In genomic region chr6:119467478-119468081, GRCh38 we compare ENCODE assay signal across 11 cellular contexts.
DNase-seq lines count a peak whose midpoint lies in the region; ATAC-seq, FAIRE-seq and TF ChIP-seq lines count a peak whose summit lies in the region.
"Had no signal": no experiment of that assay in that cellular context is flagged by ENCODE, and none has a peak within 500 bp of the region (broad histone marks: within the 10 kb centered on the region; RNA-seq: fewer than 3 reads in every experiment).

No MANE protein-coding gene starts in this region.

- H3K9me3 ChIP-seq in H1 (ENCODE audit: insufficient read depth in 2 of 2, low read depth in 1 of 2, low read length in 1 of 2), result 0 out of 4 replicates have a peak, but pooled peaks cover 0 to 2% of the 10 kb centered on the region in 2 experiments

- no peak overlapping the region for H3K27ac ChIP-seq in H1 (ENCODE audit: low read depth, low read length)
- H3K27ac ChIP-seq: brain microvascular endothelial cell had no signal

- H3K4me3 ChIP-seq in H1 (ENCODE audit: extremely low read depth in 1 of 4, insufficient read depth in 2 of 4, low read depth in 3 of 4, low read length in 4 of 4), result no peak overlapping the region

- CTCF ChIA-PET in H1 (lab: Charles Lee; ENCODE audit: partially characterized antibody), result interaction anchor here (1.4 kb wide), 1 partner anchor 16 kb away, joined by 4 read pairs; no protein-coding TSS in a partner anchor

- no peak overlapping the region for H4K8ac ChIP-seq in H1 (ENCODE audit: extremely low read depth, insufficient read depth, low read length)

- H3K23ac ChIP-seq in H1 (ENCODE audit: insufficient read length), result no peak overlapping the region

- H4K5ac ChIP-seq in H1 (ENCODE audit: insufficient read length, low read depth, low read length), result no peak overlapping the region

- 0 out of 2 replicates have a peak overlapping the region, but pooled peaks have one; percentile 22 for H2AFZ ChIP-seq in H1 (ENCODE audit: low read length)

- no peaks in the 10 kb centered on the region for H3K79me1 ChIP-seq in H1 (ENCODE audit: low read depth, low read length)

- no peak for TF ChIP-seq CTCF in H1 (IDR thresholded peaks at IDR 0.05; ENCODE audit: control extremely low read depth in 1 of 3, insufficient read depth in 1 of 3, low read depth in 1 of 3, low read length in 3 of 3)

- H2BK120ac ChIP-seq in H1 (replicated peaks; ENCODE audit: low read depth, low read length), result no peak overlapping the region

- H3K27me3 ChIP-seq in H1 (replicated peaks in 1 of 4; ENCODE audit: control insufficient read depth in 3 of 4, extremely low read depth in 1 of 4, insufficient read depth in 3 of 4, low read length in 3 of 4), result no peaks in the 10 kb centered on the region
- H3K27me3 ChIP-seq: brain microvascular endothelial cell had no signal

- ATAC-seq in GM21786 (IDR thresholded peaks at IDR 0.05; ENCODE audit: unreplicated experiment), result no peak

- TF ChIP-seq RAD21 in H1 (IDR thresholded peaks at IDR 0.05 in 1 of 2, conservative IDR thresholded peaks at IDR 0.05 in 1 of 2; ENCODE audit: low read depth in 2 of 2, low read length in 2 of 2), result no peak

- H3K14ac ChIP-seq in H1 (ENCODE audit: insufficient read length), result no peak overlapping the region

- no peak overlapping the region for H2BK5ac ChIP-seq in H1 (ENCODE audit: low read depth, low read length)

- H3K4me1 ChIP-seq in H1 (replicated peaks in 1 of 4; ENCODE audit: control insufficient read depth in 3 of 4, insufficient read depth in 4 of 4, low read length in 3 of 4), result peaks cover 0 to 8% (median 0%) of the 10 kb centered on the region in 4 experiments; a peak in 1 of 7 replicates

- 96% methylated on average over 2 of the region's 2 CpGs; no CpG with 5 or more reads in 1 of the 2 experiments for WGBS in H1 (ENCODE audit: extremely low coverage in 1 of 2, insufficient coverage in 1 of 2, insufficient read length in 1 of 2, insufficient replicate concordance in 2 of 2, low coverage in 1 of 2, low lambda C conversion rate in 2 of 2, missing lambda C conversion rate in 1 of 2), 2 experiments

- no peaks in the 10 kb centered on the region for H3K23me2 ChIP-seq in H1 (ENCODE audit: low read depth, low read length)

- no peak for TF ChIP-seq EP300 in H1 (IDR thresholded peaks at IDR 0.05; ENCODE audit: borderline replicate concordance in 1 of 2, low read depth in 2 of 2, low read length in 2 of 2)

- no peaks in the 10 kb centered on the region for H3K79me2 ChIP-seq in H1 (ENCODE audit: control insufficient read depth in 1 of 2, insufficient read depth in 2 of 2, low read length in 2 of 2)

- no peak overlapping the region for H3K18ac ChIP-seq in H1 (ENCODE audit: extremely low read depth, low read length)

- H2AK5ac ChIP-seq in H1 (ENCODE audit: low read depth, low read length), result no peak overlapping the region

- H3K36me3 ChIP-seq in H1 (ENCODE audit: control insufficient read depth in 2 of 4, insufficient read depth in 4 of 4, low read length in 3 of 4), result no peaks in the 10 kb centered on the region
- H3K36me3 ChIP-seq: brain microvascular endothelial cell had no signal

- H3K4ac ChIP-seq in H1 (replicated peaks; ENCODE audit: insufficient read length, low read depth, low read length), result no peak overlapping the region

- H3K4me2 ChIP-seq in H1 (ENCODE audit: insufficient read depth in 1 of 2, low read depth in 2 of 2, low read length in 2 of 2), result no peak overlapping the region

- DNase-seq in EL (peak; percentile 44), MV-4-11 (lab: John Stamatoyannopoulos, UW) (peak; percentile 21), H1 (ENCODE audit: low read depth in 1 of 2, low spot score in 2 of 2) (no peak), renal cortical epithelial cell (ENCODE audit: low read depth) (peak; percentile 58), midbrain (lab: John Stamatoyannopoulos, UW) (no peak), urothelium cell line (ENCODE audit: low spot score) (no peak)
- DNase-seq: activated CD4-positive, alpha-beta T cell treated with anti-CD3 and anti-CD28 coated beads, Interleukin-2, amount 50 U/mL, for 4 hours; brain microvascular endothelial cell; GDM1; NCI-H146 had no signal

- H3K9ac ChIP-seq in H1 (replicated peaks in 1 of 4; ENCODE audit: extremely low read depth in 1 of 4, low read depth in 3 of 4, low read length in 3 of 4), result no peak overlapping the region

- no peak for TF ChIP-seq POLR2A in H1 (IDR thresholded peaks at IDR 0.05; ENCODE audit: control extremely low read depth in 1 of 2, low read depth in 2 of 2, low read length in 2 of 2)

- POLR2A ChIA-PET in H1 (lab: Charles Lee; ENCODE audit: partially characterized antibody), result no interaction called here

- no peak overlapping the region for H2BK12ac ChIP-seq in H1 (ENCODE audit: low read depth, low read length)

- H4K20me1 ChIP-seq in H1 (replicated peaks in 1 of 2; ENCODE audit: control insufficient read depth in 1 of 2, insufficient read depth in 2 of 2, low read length in 2 of 2), result no peaks in the 10 kb centered on the region

- no peak overlapping the region for H3K56ac ChIP-seq in H1 (replicated peaks; ENCODE audit: insufficient read length, low read depth, low read length)

- FAIRE-seq in H1 (lab: Jason Lieb, UNC) (no peak), urothelium cell line (lab: Jason Lieb, UNC) (no peak)

- H2BK20ac ChIP-seq in H1 (ENCODE audit: low read length), result no peak overlapping the region

- H2BK15ac ChIP-seq in H1 (ENCODE audit: low read length), result no peak overlapping the region

- H4K91ac ChIP-seq in H1 (replicated peaks; ENCODE audit: insufficient read length, low read length), result no peak overlapping the region

TF ChIP-seq in H1, 55 proteins besides CTCF, POLR2A, EP300 and RAD21 (continues in another document):
- TF ChIP-seq CHD7 (IDR thresholded peaks at IDR 0.05; ENCODE audit: insufficient replicate concordance, low read length), result no peak
- no peak for TF ChIP-seq CBX8 (IDR thresholded peaks at IDR 0.05; ENCODE audit: borderline replicate concordance, low read depth, low read length)

Comparison
In these comparisons a context has a peak if more than half of its experiments do, and no peak if none do; other contexts are left out.
1. DNase-seq: peak in EL (single experiment), MV-4-11 (single experiment) and renal cortical epithelial cell (single experiment); none in H1 (0 of 2), midbrain (single experiment) and urothelium cell line (single experiment).